ENCODE assay signal across 1 cellular context in genomic region chr1:41492341-41492848, GRCh38.
TF ChIP-seq lines count a peak whose summit lies in the region.

No MANE protein-coding gene starts in this region.

TF ChIP-seq in K562, 482 proteins besides CTCF, POLR2A, EP300 and RAD21 (continued from another document and continues in another):
- TF ChIP-seq THAP12 (CRISPR knock-in tag; IDR thresholded peaks at IDR 0.05) (no peak), MAZ (CRISPR knock-in tag; conservative IDR thresholded peaks at IDR 0.05 in 1 of 2, IDR thresholded peaks at IDR 0.05 in 1 of 2) (peak in 1 of 2 experiments; percentile 47; a peak in 1 of 4 replicates), MITF (IDR thresholded peaks at IDR 0.05) (no peak), KDM4B (IDR thresholded peaks at IDR 0.05; ENCODE audit: borderline replicate concordance in 2 of 2, low read depth in 1 of 2) (no peak), CEBPB (tag; IDR thresholded peaks at IDR 0.05) (no peak), HBP1 (CRISPR knock-in tag; IDR thresholded peaks at IDR 0.05) (no peak), KAT2B (IDR thresholded peaks at IDR 0.05; ENCODE audit: low read depth, low read length) (no peak), ZNF780A (CRISPR knock-in tag; IDR thresholded peaks at IDR 0.05) (no peak), ZNF695 (CRISPR knock-in tag; IDR thresholded peaks at IDR 0.05) (no peak), SIN3B (IDR thresholded peaks at IDR 0.05; ENCODE audit: low read depth) (no peak), HNRNPUL1 (IDR thresholded peaks at IDR 0.05; ENCODE audit: low read length) (no peak), EZH2 (IDR thresholded peaks at IDR 0.05; ENCODE audit: borderline replicate concordance, low read depth, low read length) (no peak), FOXJ3 (CRISPR knock-in tag; IDR thresholded peaks at IDR 0.05) (no peak), NCOA4 (IDR thresholded peaks at IDR 0.05; ENCODE audit: partially characterized antibody) (no peak), KDM1A (IDR thresholded peaks at IDR 0.05) (peak; percentile 65 to 68), RBM39 (optimal IDR thresholded peaks at IDR 0.05; ENCODE audit: low read depth, low read length) (no peak), MEIS2 (IDR thresholded peaks at IDR 0.05; ENCODE audit: partially characterized antibody) (peak; percentile 7), FOXP1 (CRISPR knock-in tag; IDR thresholded peaks at IDR 0.05) (no peak), NR4A1 (CRISPR knock-in tag; IDR thresholded peaks at IDR 0.05) (no peak), NR4A1 (tag; IDR thresholded peaks at IDR 0.05) (no peak), TEAD4 (IDR thresholded peaks at IDR 0.05; ENCODE audit: low read length) (no peak), TEAD4 (CRISPR knock-in tag; IDR thresholded peaks at IDR 0.05; ENCODE audit: borderline replicate concordance) (no peak), TEAD1 (CRISPR knock-in tag; IDR thresholded peaks at IDR 0.05) (no peak), XRCC5 (IDR thresholded peaks at IDR 0.05; ENCODE audit: low read depth, low read length) (0 out of 2 replicates have a peak, but pooled peaks have one; percentile 41), RBM25 (IDR thresholded peaks at IDR 0.05; ENCODE audit: low read depth, low read length, severe bottlenecking) (peak; percentile 60), PTRF (tag; IDR thresholded peaks at IDR 0.05) (no peak), EHMT2 (IDR thresholded peaks at IDR 0.05) (no peak), BACH1 (tag; IDR thresholded peaks at IDR 0.05) (no peak), FOSL1 (tag; conservative IDR thresholded peaks at IDR 0.05) (no peak), WHSC1 (IDR thresholded peaks at IDR 0.05; ENCODE audit: low read length) (no peak), ZNF561 (CRISPR knock-in tag; conservative IDR thresholded peaks at IDR 0.05) (no peak), SOX6 (IDR thresholded peaks at IDR 0.05) (no peak), ESRRA (IDR thresholded peaks at IDR 0.05; ENCODE audit: borderline replicate concordance, low read depth) (peak; percentile 33; the same call in 1 of the 2 replicates), STAT5B (CRISPR knock-in tag; IDR thresholded peaks at IDR 0.05) (no peak), SMAD1 (IDR thresholded peaks at IDR 0.05; ENCODE audit: low read depth, low read length, partially characterized antibody) (no peak), POLR2G (IDR thresholded peaks at IDR 0.05; ENCODE audit: low read depth, low read length) (no peak), PHF8 (IDR thresholded peaks at IDR 0.05; ENCODE audit: borderline replicate concordance, low read length) (no peak), ATF3 (IDR thresholded peaks at IDR 0.05) (no peak), ATF3 (CRISPR knock-in tag; conservative IDR thresholded peaks at IDR 0.05) (no peak), MIER1 (IDR thresholded peaks at IDR 0.05; ENCODE audit: low read depth) (no peak), MGA (IDR thresholded peaks at IDR 0.05) (no peak), FOXA3 (CRISPR knock-in tag; conservative IDR thresholded peaks at IDR 0.05 in 1 of 2, IDR thresholded peaks at IDR 0.05 in 1 of 2) (no peak), TCF3 (CRISPR knock-in tag; IDR thresholded peaks at IDR 0.05) (no peak), KDM2B (CRISPR knock-in tag; IDR thresholded peaks at IDR 0.05) (no peak), ZNF444 (CRISPR knock-in tag; IDR thresholded peaks at IDR 0.05) (no peak), GTF2E2 (tag; IDR thresholded peaks at IDR 0.05) (no peak), MTA1 (IDR thresholded peaks at IDR 0.05; ENCODE audit: borderline replicate concordance) (no peak), TCF7 (IDR thresholded peaks at IDR 0.05; ENCODE audit: borderline replicate concordance) (no peak), ZBTB1 (CRISPR knock-in tag; IDR thresholded peaks at IDR 0.05; ENCODE audit: borderline replicate concordance, low read depth) (no peak), MTA3 (IDR thresholded peaks at IDR 0.05; ENCODE audit: borderline replicate concordance) (0 out of 2 replicates have a peak, but pooled peaks have one; percentile 28), HCFC1 (IDR thresholded peaks at IDR 0.05; ENCODE audit: low read depth, low read length) (no peak), PYGO2 (tag; IDR thresholded peaks at IDR 0.05) (no peak), SNRNP70 (optimal IDR thresholded peaks at IDR 0.05; ENCODE audit: low read depth, low read length) (no peak), TFE3 (CRISPR knock-in tag; IDR thresholded peaks at IDR 0.05) (no peak), STAG1 (CRISPR knock-in tag; IDR thresholded peaks at IDR 0.05; ENCODE audit: borderline replicate concordance) (no peak), TAF7 (tag; IDR thresholded peaks at IDR 0.05) (no peak), HMGN3 (IDR thresholded peaks at IDR 0.05; ENCODE audit: borderline replicate concordance, extremely low read depth, insufficient read length, low read depth, low read length) (no peak)
